In the genomic region with DNA sequence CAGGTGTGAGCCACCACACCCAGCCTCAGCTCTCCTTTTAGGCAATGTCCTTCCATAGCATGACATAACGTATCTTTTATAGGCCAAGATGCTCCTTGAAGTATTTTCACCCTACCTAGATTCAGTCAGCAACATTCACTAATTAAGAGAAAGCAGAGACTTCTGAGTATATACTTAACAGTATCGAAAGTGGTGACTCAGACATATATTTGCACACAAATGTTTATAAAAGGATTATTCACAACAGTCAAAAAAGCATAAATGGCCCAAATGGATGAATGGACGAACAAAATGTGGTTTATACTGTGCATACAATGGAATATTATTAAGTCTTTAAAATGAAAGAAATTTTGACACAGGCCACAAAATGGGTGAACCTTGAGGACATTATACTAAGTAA, we compare ENCODE assay signal across 22 cellular contexts.
DNase-seq lines count a peak whose midpoint lies in the region; ATAC-seq, FAIRE-seq and TF ChIP-seq lines count a peak whose summit lies in the region.
"Had no signal": no experiment of that assay in that cellular context is flagged by ENCODE, and none has a peak within 500 bp of the region (broad histone marks: within the 10 kb centered on the region; RNA-seq: fewer than 3 reads in every experiment).

No MANE protein-coding gene starts in this region.

- no peak overlapping the region for H2BK5ac ChIP-seq in H9 (ENCODE audit: insufficient read length, low read length)
- H2BK5ac ChIP-seq in mesenchymal stem cell (ENCODE audit: low read depth, low read length, poor library complexity, severe bottlenecking): no peak overlapping the region

- H3K9ac ChIP-seq in H9 (ENCODE audit: extremely low read depth, insufficient read length, low read length) (no peak overlapping the region), mesenchymal stem cell (ENCODE audit: low read length) (no peak overlapping the region)
- H3K9ac ChIP-seq: BLaER1 had no signal

- H2BK20ac ChIP-seq in H9 (ENCODE audit: low read depth, low read length, poor library complexity, severe bottlenecking): no peak overlapping the region

- H2BK15ac ChIP-seq in H9 (ENCODE audit: low read depth, low read length) (no peak overlapping the region), mesenchymal stem cell (ENCODE audit: low read depth, poor library complexity, severe bottlenecking) (no peak overlapping the region)

- H4K8ac ChIP-seq in H9 (replicated peaks; ENCODE audit: insufficient read length, low read depth, low read length): no peak overlapping the region
- no peak overlapping the region for H4K8ac ChIP-seq in mesenchymal stem cell (ENCODE audit: low read length)

- H3K4me3 Mint-ChIP-seq in H9: no peak overlapping the region; a peak in 1 of 5 replicates
- H3K4me3 Mint-ChIP-seq: CD4-positive, alpha-beta T cell had no signal

- H4K5ac ChIP-seq in H9 (ENCODE audit: insufficient read length, low read depth, low read length): no peak overlapping the region

- no peak overlapping the region for H3T11ph ChIP-seq in H9 (ENCODE audit: low read length)

- H3K36me3 ChIP-seq in bronchial epithelial cell (ENCODE audit: control insufficient read depth, insufficient read depth, low read length): no peaks in the 10 kb centered on the region
- H3K36me3 ChIP-seq in mesenchymal stem cell (ENCODE audit: control insufficient read depth in 1 of 2, insufficient read depth in 2 of 2, low read depth in 1 of 2, low read length in 2 of 2): no peaks in the 10 kb centered on the region
- H3K36me3 ChIP-seq in testis (ENCODE audit: low read depth, missing control alignments): no peaks in the 10 kb centered on the region
- H3K36me3 ChIP-seq: SJSA1 had no signal

- H3K4ac ChIP-seq in H9 (ENCODE audit: low read depth, low read length) (no peak overlapping the region), mesenchymal stem cell (ENCODE audit: low read depth in 1 of 2, low read length in 2 of 2) (no peak overlapping the region)

- no peak overlapping the region for H3K18ac ChIP-seq in H9 (ENCODE audit: insufficient read length, low read depth, low read length)
- no peak overlapping the region for H3K18ac ChIP-seq in mesenchymal stem cell (ENCODE audit: low read depth in 1 of 2, low read length in 2 of 2)

- H2AK5ac ChIP-seq in H9 (ENCODE audit: insufficient read length, low read length) (no peak overlapping the region), mesenchymal stem cell (ENCODE audit: low read length, severe bottlenecking) (no peak overlapping the region)

- H3K4me1 ChIP-seq in H9 (ENCODE audit: insufficient read depth, low read length) (peaks cover 3% of the 10 kb centered on the region; the same call in 1 of the 2 replicates), mesenchymal stem cell (ENCODE audit: control insufficient read depth, insufficient read depth, low read depth, low read length) (peaks cover 3% of the 10 kb centered on the region), testis (no peaks in the 10 kb centered on the region)
- H3K4me1 ChIP-seq: BLaER1, SJSA1 had no signal

- no peak overlapping the region for H3K4me3 ChIP-seq in bronchial epithelial cell (ENCODE audit: low read depth, low read length)
- H3K4me3 ChIP-seq in mesenchymal stem cell (ENCODE audit: insufficient read depth in 1 of 2, low read depth in 1 of 2, low read length in 2 of 2): no peak overlapping the region
- H3K4me3 ChIP-seq in testis: no peak overlapping the region
- H3K4me3 ChIP-seq: BLaER1, SJSA1 had no signal

- ATAC-seq in GM18870 (IDR thresholded peaks at IDR 0.05; ENCODE audit: unreplicated experiment): no peak

- H3K79me2 ChIP-seq in H9 (ENCODE audit: insufficient read depth, low read length): no peaks in the 10 kb centered on the region

- H3K27ac ChIP-seq in H9 (ENCODE audit: insufficient read length, low read depth, low read length): no peak overlapping the region
- H3K27ac ChIP-seq in mesenchymal stem cell (ENCODE audit: low read length, poor library complexity, severe bottlenecking): no peak overlapping the region
- H3K27ac ChIP-seq in testis: no peak overlapping the region
- H3K27ac ChIP-seq: BLaER1, SJSA1 had no signal

- no peaks in the 10 kb centered on the region; a peak in 2 of 5 replicates for H3K9me3 Mint-ChIP-seq in H9

- H2BK12ac ChIP-seq in H9 (ENCODE audit: insufficient read length, low read depth, low read length): no peak overlapping the region
- H2BK12ac ChIP-seq in mesenchymal stem cell (ENCODE audit: low read length in 2 of 2): no peak overlapping the region

- H2AFZ ChIP-seq in H9 (ENCODE audit: low read length) (no peak overlapping the region), mesenchymal stem cell (ENCODE audit: low read depth, low read length) (no peak overlapping the region)

- no CpG with 5 or more reads among the region's 3 CpGs for WGBS in H9 (ENCODE audit: extremely low coverage, insufficient read length, low lambda C conversion rate)
- WGBS in mesenchymal stem cell: 100% methylated on average over 1 of the region's 3 CpGs
- WGBS in testis, 2 donors: 92 to 94% methylated on average over 3 of the region's 3 CpGs

- H2BK120ac ChIP-seq in H9 (ENCODE audit: low read depth, low read length, poor library complexity, severe bottlenecking) (no peak overlapping the region), mesenchymal stem cell (ENCODE audit: low read depth, low read length) (no peak overlapping the region)

- H3K27me3 ChIP-seq in H9 (ENCODE audit: insufficient read depth, low read length) (no peaks in the 10 kb centered on the region), bronchial epithelial cell (ENCODE audit: control insufficient read depth, insufficient read depth, low read length) (no peaks in the 10 kb centered on the region), mesenchymal stem cell (ENCODE audit: control insufficient read depth in 1 of 2, insufficient read depth in 1 of 2, low read length in 2 of 2) (no peaks in the 10 kb centered on the region), testis (no peaks in the 10 kb centered on the region)
- H3K27me3 ChIP-seq: BLaER1, SJSA1 had no signal

- peak overlapping the region in 2 of 3 experiments; percentile 7 to 71; a peak in 1 of 7 replicates for H3K27ac Mint-ChIP-seq in H9
- H3K27ac Mint-ChIP-seq: CD4-positive, alpha-beta T cell had no signal

- intact Hi-C loops in testis (cut with DNase I; ENCODE audit: low total_unique reads): no loop called here

- no peak overlapping the region for H3K56ac ChIP-seq in H9 (ENCODE audit: insufficient read length, low read depth, low read length)

- peaks cover 15% of the 10 kb centered on the region in 2 experiments for H3K4me1 Mint-ChIP-seq in H9

- H3K23ac ChIP-seq in H9 (ENCODE audit: insufficient read length, low read depth, low read length) (no peak overlapping the region), mesenchymal stem cell (ENCODE audit: low read length in 2 of 2) (no peak overlapping the region)

- H3K23me2 ChIP-seq in H9 (ENCODE audit: insufficient read length, low read depth, low read length, poor library complexity, severe bottlenecking): no peaks in the 10 kb centered on the region

- H3K14ac ChIP-seq in H9 (ENCODE audit: insufficient read depth, low read length) (no peak overlapping the region), mesenchymal stem cell (ENCODE audit: low read length in 2 of 2) (no peak overlapping the region)

- peak; percentile 24 for DNase-seq in DMS53 treated with DMSO at 0.1 percent for 48 hours (lab: John Stamatoyannopoulos, UW; ENCODE audit: unreplicated experiment)
- DNase-seq in H9: no peak
- peak; percentile 55 for DNase-seq in bronchial epithelial cell (ENCODE audit: low read depth)
- peak; percentile 6 for DNase-seq in mesenchymal stem cell
- no peak for DNase-seq in DMS79 treated with DMSO at 0.1 percent for 48 hours (lab: John Stamatoyannopoulos, UW)
- no peak for DNase-seq in testis
- DNase-seq: CD4-positive, alpha-beta T cell; DMS79; H7; Karpas-422; MV-4-11; NCI-H1105; NCI-H146; NCI-H2029; NCI-H446 treated with DMSO at 0.1 percent for 48 hours; NCI-H82; Right ventricle myocardium superior; RPMI8226 had no signal

- H3K27me3 Mint-ChIP-seq in H9 (ENCODE audit: low read depth): no peaks in the 10 kb centered on the region
- H3K27me3 Mint-ChIP-seq: CD4-positive, alpha-beta T cell had no signal

- TF ChIP-seq CTCF in H9 (conservative IDR thresholded peaks at IDR 0.05) (no peak), bronchial epithelial cell (IDR thresholded peaks at IDR 0.05; ENCODE audit: insufficient read depth, low read length, severe bottlenecking) (no peak), testis (IDR thresholded peaks at IDR 0.05) (no peak)

- H3K9me3 ChIP-seq in H9 (ENCODE audit: control insufficient read depth, low read depth, low read length) (no peaks in the 10 kb centered on the region), mesenchymal stem cell (ENCODE audit: control insufficient read depth, low read length) (no peaks in the 10 kb centered on the region), testis (no peaks in the 10 kb centered on the region)
- H3K9me3 ChIP-seq: SJSA1 had no signal

- H3K4me2 ChIP-seq in H9 (ENCODE audit: insufficient read depth, insufficient read length, low read length) (no peak overlapping the region), mesenchymal stem cell (ENCODE audit: low read length, poor library complexity, severe bottlenecking) (no peak overlapping the region)
- H3K4me2 ChIP-seq: BLaER1 had no signal

- H4K91ac ChIP-seq in H9 (ENCODE audit: insufficient read length, low read depth, low read length): no peak overlapping the region
- no peak overlapping the region for H4K91ac ChIP-seq in mesenchymal stem cell (ENCODE audit: low read length)

- H3K79me1 ChIP-seq in H9 (ENCODE audit: insufficient read depth, low read depth, low read length, poor library complexity, severe bottlenecking): no peaks in the 10 kb centered on the region
- H3K79me1 ChIP-seq in mesenchymal stem cell (replicated peaks; ENCODE audit: low read length, poor library complexity, severe bottlenecking): peaks cover 13% of the 10 kb centered on the region

- TF ChIP-seq POLR2A in testis (IDR thresholded peaks at IDR 0.05): no peak

- no peak for FAIRE-seq in bronchial epithelial cell (lab: Jason Lieb, UNC)
- FAIRE-seq: A204.1 had no signal

- H3K36me3 Mint-ChIP-seq in H9 (ENCODE audit: insufficient read depth in 1 of 3, low read depth in 3 of 3): 0 out of 7 replicates have a peak, but pooled peaks cover 0 to 3% (median 0%) of the 10 kb centered on the region in 3 experiments

- no peaks in the 10 kb centered on the region for H4K20me1 ChIP-seq in H9 (ENCODE audit: control insufficient read depth, insufficient read depth, insufficient read length)
- H4K20me1 ChIP-seq: BLaER1 had no signal

Comparison
In these comparisons a context has a peak if more than half of its experiments do, and no peak if none do; other contexts are left out.
1. DNase-seq: peak in DMS53 treated with DMSO at 0.1 percent for 48 hours (single experiment), bronchial epithelial cell (single experiment) and mesenchymal stem cell (single experiment); none in H9 (single experiment), DMS79 treated with DMSO at 0.1 percent for 48 hours (single experiment) and testis (single experiment).